In genomic region chr16:10612649-10613179, GRCh38 we compare ENCODE assay signal across 1 cellular context.
A peak's percentile ranks its signal among the peaks of the same experiment; 100 is the strongest.
TF ChIP-seq lines count a peak whose summit lies in the region.

No MANE protein-coding gene starts in this region.

TF ChIP-seq in HepG2, 621 proteins besides CTCF, POLR2A, EP300 and RAD21 (continued from another document):
- TF ChIP-seq, protein P1, sequence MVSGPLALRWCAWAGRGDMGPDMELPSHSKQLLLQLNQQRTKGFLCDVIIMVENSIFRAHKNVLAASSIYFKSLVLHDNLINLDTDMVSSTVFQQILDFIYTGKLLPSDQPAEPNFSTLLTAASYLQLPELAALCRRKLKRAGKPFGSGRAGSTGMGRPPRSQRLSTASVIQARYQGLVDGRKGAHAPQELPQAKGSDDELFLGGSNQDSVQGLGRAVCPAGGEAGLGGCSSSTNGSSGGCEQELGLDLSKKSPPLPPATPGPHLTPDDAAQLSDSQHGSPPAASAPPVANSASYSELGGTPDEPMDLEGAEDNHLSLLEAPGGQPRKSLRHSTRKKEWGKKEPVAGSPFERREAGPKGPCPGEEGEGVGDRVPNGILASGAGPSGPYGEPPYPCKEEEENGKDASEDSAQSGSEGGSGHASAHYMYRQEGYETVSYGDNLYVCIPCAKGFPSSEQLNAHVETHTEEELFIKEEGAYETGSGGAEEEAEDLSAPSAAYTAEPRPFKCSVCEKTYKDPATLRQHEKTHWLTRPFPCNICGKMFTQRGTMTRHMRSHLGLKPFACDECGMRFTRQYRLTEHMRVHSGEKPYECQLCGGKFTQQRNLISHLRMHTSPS (CRISPR knock-in tag; IDR thresholded peaks at IDR 0.05; ENCODE audit: low read depth): peak; percentile 88; the same call in 1 of the 2 replicates
- TF ChIP-seq TMF1 (CRISPR knock-in tag; IDR thresholded peaks at IDR 0.05; ENCODE audit: low read depth) (no peak), FOXO4 (CRISPR knock-in tag; conservative IDR thresholded peaks at IDR 0.05) (no peak), ZEB1 (IDR thresholded peaks at IDR 0.05; ENCODE audit: insufficient replicate concordance, low read depth) (no peak), DNMT1 (CRISPR knock-in tag; IDR thresholded peaks at IDR 0.05) (0 out of 2 replicates have a peak, but pooled peaks have one; percentile 22), ZNF615 (CRISPR knock-in tag; IDR thresholded peaks at IDR 0.05; ENCODE audit: borderline replicate concordance) (no peak), MTF1 (CRISPR knock-in tag; IDR thresholded peaks at IDR 0.05) (no peak), RBAK (CRISPR knock-in tag; IDR thresholded peaks at IDR 0.05) (no peak), ELF1 (CRISPR knock-in tag; IDR thresholded peaks at IDR 0.05) (no peak), PATZ1 (CRISPR knock-in tag; IDR thresholded peaks at IDR 0.05) (0 out of 2 replicates have a peak, but pooled peaks have one; percentile 34), LCORL (IDR thresholded peaks at IDR 0.05) (no peak), LCORL (CRISPR knock-in tag; IDR thresholded peaks at IDR 0.05) (peak; percentile 85), FOXA1 (IDR thresholded peaks at IDR 0.05) (no peak), FOXA1 (CRISPR knock-in tag; IDR thresholded peaks at IDR 0.05) (peak; percentile 60), TRAFD1 (CRISPR knock-in tag; IDR thresholded peaks at IDR 0.05; ENCODE audit: borderline replicate concordance) (no peak), ZZZ3 (CRISPR knock-in tag; IDR thresholded peaks at IDR 0.05; ENCODE audit: borderline replicate concordance) (no peak), NR2F6 (IDR thresholded peaks at IDR 0.05) (no peak), NR2F6 (CRISPR knock-in tag; IDR thresholded peaks at IDR 0.05) (peak; percentile 23; the same call in 1 of the 2 replicates), SOX5 (CRISPR knock-in tag; IDR thresholded peaks at IDR 0.05; ENCODE audit: borderline replicate concordance) (peak; percentile 31; the same call in 1 of the 2 replicates)
- TF ChIP-seq, protein P2, sequence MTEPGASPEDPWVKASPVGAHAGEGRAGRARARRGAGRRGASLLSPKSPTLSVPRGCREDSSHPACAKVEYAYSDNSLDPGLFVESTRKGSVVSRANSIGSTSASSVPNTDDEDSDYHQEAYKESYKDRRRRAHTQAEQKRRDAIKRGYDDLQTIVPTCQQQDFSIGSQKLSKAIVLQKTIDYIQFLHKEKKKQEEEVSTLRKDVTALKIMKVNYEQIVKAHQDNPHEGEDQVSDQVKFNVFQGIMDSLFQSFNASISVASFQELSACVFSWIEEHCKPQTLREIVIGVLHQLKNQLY (CRISPR knock-in tag; IDR thresholded peaks at IDR 0.05): no peak
- TF ChIP-seq, protein P3, sequence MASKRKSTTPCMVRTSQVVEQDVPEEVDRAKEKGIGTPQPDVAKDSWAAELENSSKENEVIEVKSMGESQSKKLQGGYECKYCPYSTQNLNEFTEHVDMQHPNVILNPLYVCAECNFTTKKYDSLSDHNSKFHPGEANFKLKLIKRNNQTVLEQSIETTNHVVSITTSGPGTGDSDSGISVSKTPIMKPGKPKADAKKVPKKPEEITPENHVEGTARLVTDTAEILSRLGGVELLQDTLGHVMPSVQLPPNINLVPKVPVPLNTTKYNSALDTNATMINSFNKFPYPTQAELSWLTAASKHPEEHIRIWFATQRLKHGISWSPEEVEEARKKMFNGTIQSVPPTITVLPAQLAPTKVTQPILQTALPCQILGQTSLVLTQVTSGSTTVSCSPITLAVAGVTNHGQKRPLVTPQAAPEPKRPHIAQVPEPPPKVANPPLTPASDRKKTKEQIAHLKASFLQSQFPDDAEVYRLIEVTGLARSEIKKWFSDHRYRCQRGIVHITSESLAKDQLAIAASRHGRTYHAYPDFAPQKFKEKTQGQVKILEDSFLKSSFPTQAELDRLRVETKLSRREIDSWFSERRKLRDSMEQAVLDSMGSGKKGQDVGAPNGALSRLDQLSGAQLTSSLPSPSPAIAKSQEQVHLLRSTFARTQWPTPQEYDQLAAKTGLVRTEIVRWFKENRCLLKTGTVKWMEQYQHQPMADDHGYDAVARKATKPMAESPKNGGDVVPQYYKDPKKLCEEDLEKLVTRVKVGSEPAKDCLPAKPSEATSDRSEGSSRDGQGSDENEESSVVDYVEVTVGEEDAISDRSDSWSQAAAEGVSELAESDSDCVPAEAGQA (IDR thresholded peaks at IDR 0.05; ENCODE audit: low read depth): no peak
- TF ChIP-seq, protein P3 (CRISPR knock-in tag; IDR thresholded peaks at IDR 0.05; ENCODE audit: borderline replicate concordance): no peak
- TF ChIP-seq, protein P4, sequence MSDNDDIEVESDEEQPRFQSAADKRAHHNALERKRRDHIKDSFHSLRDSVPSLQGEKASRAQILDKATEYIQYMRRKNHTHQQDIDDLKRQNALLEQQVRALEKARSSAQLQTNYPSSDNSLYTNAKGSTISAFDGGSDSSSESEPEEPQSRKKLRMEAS (IDR thresholded peaks at IDR 0.05): peak; percentile 57; the same call in 1 of the 2 replicates
